ENCODE assay signal across 1 cellular context in the genomic region with DNA sequence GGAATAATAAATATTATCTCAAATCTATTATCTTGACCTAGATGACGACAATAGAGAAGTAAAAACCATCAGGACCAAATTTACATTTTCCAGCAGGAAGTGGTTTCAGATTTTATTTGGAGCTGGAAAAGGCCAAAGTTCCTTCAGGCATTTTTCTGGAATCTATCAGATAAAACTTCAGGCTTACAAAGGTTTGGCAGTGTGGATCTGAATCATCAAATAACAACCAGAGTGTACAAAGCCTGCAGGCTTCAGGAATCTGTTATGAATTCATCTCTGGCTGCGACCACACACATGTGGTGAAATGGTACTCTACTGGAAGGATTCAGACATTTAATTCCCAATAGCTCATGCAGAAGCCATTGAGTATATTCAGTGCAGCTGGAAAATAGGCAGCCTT.
TF ChIP-seq lines count a peak whose summit lies in the region.

No MANE protein-coding gene starts in this region.

TF ChIP-seq in HepG2, 621 proteins besides CTCF, POLR2A, EP300 and RAD21 (continued from another document):
- TF ChIP-seq, protein P1, sequence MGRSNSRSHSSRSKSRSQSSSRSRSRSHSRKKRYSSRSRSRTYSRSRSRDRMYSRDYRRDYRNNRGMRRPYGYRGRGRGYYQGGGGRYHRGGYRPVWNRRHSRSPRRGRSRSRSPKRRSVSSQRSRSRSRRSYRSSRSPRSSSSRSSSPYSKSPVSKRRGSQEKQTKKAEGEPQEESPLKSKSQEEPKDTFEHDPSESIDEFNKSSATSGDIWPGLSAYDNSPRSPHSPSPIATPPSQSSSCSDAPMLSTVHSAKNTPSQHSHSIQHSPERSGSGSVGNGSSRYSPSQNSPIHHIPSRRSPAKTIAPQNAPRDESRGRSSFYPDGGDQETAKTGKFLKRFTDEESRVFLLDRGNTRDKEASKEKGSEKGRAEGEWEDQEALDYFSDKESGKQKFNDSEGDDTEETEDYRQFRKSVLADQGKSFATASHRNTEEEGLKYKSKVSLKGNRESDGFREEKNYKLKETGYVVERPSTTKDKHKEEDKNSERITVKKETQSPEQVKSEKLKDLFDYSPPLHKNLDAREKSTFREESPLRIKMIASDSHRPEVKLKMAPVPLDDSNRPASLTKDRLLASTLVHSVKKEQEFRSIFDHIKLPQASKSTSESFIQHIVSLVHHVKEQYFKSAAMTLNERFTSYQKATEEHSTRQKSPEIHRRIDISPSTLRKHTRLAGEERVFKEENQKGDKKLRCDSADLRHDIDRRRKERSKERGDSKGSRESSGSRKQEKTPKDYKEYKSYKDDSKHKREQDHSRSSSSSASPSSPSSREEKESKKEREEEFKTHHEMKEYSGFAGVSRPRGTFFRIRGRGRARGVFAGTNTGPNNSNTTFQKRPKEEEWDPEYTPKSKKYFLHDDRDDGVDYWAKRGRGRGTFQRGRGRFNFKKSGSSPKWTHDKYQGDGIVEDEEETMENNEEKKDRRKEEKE (IDR thresholded peaks at IDR 0.05): no peak
- no peak for TF ChIP-seq ZNF775 (CRISPR knock-in tag; IDR thresholded peaks at IDR 0.05; ENCODE audit: borderline replicate concordance)
- no peak for TF ChIP-seq HOXA3 (CRISPR knock-in tag; IDR thresholded peaks at IDR 0.05)
- no peak for TF ChIP-seq NR2F1 (CRISPR knock-in tag; IDR thresholded peaks at IDR 0.05)
- no peak for TF ChIP-seq ERF (CRISPR knock-in tag; IDR thresholded peaks at IDR 0.05)
- no peak for TF ChIP-seq ZNF382 (CRISPR knock-in tag; IDR thresholded peaks at IDR 0.05; ENCODE audit: borderline replicate concordance)
- TF ChIP-seq, protein P2, sequence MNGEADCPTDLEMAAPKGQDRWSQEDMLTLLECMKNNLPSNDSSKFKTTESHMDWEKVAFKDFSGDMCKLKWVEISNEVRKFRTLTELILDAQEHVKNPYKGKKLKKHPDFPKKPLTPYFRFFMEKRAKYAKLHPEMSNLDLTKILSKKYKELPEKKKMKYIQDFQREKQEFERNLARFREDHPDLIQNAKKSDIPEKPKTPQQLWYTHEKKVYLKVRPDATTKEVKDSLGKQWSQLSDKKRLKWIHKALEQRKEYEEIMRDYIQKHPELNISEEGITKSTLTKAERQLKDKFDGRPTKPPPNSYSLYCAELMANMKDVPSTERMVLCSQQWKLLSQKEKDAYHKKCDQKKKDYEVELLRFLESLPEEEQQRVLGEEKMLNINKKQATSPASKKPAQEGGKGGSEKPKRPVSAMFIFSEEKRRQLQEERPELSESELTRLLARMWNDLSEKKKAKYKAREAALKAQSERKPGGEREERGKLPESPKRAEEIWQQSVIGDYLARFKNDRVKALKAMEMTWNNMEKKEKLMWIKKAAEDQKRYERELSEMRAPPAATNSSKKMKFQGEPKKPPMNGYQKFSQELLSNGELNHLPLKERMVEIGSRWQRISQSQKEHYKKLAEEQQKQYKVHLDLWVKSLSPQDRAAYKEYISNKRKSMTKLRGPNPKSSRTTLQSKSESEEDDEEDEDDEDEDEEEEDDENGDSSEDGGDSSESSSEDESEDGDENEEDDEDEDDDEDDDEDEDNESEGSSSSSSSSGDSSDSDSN (CRISPR knock-in tag; IDR thresholded peaks at IDR 0.05): no peak
- no peak for TF ChIP-seq RBFOX2 (IDR thresholded peaks at IDR 0.05; ENCODE audit: low read depth, low read length)
- TF ChIP-seq ZBTB7B (CRISPR knock-in tag; IDR thresholded peaks at IDR 0.05): no peak
- TF ChIP-seq ZMYM2 (CRISPR knock-in tag; IDR thresholded peaks at IDR 0.05): no peak
- TF ChIP-seq ZBTB46 (CRISPR knock-in tag; IDR thresholded peaks at IDR 0.05; ENCODE audit: borderline replicate concordance): no peak
- no peak for TF ChIP-seq SKIL (CRISPR knock-in tag; IDR thresholded peaks at IDR 0.05; ENCODE audit: borderline replicate concordance)
- TF ChIP-seq ZNF570 (CRISPR knock-in tag; IDR thresholded peaks at IDR 0.05; ENCODE audit: borderline replicate concordance): no peak
- TF ChIP-seq FOXP1 (IDR thresholded peaks at IDR 0.05): no peak
- no peak for TF ChIP-seq FOXP1 (CRISPR knock-in tag; IDR thresholded peaks at IDR 0.05)
- TF ChIP-seq ZFP82 (CRISPR knock-in tag; IDR thresholded peaks at IDR 0.05; ENCODE audit: borderline replicate concordance): no peak
- no peak for TF ChIP-seq ZNF496 (CRISPR knock-in tag; IDR thresholded peaks at IDR 0.05; ENCODE audit: insufficient replicate concordance)
- TF ChIP-seq, protein P3, sequence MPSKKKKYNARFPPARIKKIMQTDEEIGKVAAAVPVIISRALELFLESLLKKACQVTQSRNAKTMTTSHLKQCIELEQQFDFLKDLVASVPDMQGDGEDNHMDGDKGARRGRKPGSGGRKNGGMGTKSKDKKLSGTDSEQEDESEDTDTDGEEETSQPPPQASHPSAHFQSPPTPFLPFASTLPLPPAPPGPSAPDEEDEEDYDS (CRISPR knock-in tag; IDR thresholded peaks at IDR 0.05): no peak
